ENCODE assay signal across 2 cellular contexts in the genomic region with DNA sequence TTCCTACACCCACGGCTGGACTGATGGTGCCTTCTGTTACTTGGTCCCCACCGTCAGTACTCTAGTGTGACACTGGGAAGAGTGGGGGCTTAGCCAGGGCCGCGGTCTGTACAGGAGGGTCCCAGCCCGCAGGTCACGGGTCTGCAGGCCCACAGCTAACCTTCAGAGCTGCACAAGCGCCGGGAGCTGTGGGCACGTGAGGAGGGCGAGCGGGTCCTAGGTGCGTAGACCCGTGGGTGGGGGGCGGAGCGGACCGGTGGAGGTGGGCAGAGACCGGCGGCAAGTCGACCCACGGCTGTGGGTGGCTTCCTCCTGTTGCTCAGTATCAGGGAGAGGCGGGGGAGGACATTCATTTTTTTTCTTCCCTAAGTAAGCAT.
TF ChIP-seq lines count a peak whose summit lies in the region.

No MANE protein-coding gene starts in this region.

TF ChIP-seq in SK-N-SH, 30 proteins besides CTCF, POLR2A, EP300 and RAD21 (continued from another document):
- TF ChIP-seq, protein P1, sequence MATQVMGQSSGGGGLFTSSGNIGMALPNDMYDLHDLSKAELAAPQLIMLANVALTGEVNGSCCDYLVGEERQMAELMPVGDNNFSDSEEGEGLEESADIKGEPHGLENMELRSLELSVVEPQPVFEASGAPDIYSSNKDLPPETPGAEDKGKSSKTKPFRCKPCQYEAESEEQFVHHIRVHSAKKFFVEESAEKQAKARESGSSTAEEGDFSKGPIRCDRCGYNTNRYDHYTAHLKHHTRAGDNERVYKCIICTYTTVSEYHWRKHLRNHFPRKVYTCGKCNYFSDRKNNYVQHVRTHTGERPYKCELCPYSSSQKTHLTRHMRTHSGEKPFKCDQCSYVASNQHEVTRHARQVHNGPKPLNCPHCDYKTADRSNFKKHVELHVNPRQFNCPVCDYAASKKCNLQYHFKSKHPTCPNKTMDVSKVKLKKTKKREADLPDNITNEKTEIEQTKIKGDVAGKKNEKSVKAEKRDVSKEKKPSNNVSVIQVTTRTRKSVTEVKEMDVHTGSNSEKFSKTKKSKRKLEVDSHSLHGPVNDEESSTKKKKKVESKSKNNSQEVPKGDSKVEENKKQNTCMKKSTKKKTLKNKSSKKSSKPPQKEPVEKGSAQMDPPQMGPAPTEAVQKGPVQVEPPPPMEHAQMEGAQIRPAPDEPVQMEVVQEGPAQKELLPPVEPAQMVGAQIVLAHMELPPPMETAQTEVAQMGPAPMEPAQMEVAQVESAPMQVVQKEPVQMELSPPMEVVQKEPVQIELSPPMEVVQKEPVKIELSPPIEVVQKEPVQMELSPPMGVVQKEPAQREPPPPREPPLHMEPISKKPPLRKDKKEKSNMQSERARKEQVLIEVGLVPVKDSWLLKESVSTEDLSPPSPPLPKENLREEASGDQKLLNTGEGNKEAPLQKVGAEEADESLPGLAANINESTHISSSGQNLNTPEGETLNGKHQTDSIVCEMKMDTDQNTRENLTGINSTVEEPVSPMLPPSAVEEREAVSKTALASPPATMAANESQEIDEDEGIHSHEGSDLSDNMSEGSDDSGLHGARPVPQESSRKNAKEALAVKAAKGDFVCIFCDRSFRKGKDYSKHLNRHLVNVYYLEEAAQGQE (IDR thresholded peaks at IDR 0.05; ENCODE audit: low read depth, low read length): no peak

TF ChIP-seq in SK-N-SH treated with all-trans-retinoic acid at 6 μM for 48 hours, 23 proteins besides CTCF, POLR2A, EP300 and RAD21 (continued from another document):
- TF ChIP-seq, protein P2, sequence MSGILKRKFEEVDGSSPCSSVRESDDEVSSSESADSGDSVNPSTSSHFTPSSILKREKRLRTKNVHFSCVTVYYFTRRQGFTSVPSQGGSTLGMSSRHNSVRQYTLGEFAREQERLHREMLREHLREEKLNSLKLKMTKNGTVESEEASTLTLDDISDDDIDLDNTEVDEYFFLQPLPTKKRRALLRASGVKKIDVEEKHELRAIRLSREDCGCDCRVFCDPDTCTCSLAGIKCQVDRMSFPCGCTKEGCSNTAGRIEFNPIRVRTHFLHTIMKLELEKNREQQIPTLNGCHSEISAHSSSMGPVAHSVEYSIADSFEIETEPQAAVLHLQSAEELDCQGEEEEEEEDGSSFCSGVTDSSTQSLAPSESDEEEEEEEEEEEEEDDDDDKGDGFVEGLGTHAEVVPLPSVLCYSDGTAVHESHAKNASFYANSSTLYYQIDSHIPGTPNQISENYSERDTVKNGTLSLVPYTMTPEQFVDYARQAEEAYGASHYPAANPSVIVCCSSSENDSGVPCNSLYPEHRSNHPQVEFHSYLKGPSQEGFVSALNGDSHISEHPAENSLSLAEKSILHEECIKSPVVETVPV (CRISPR knock-in tag; IDR thresholded peaks at IDR 0.05): no peak
- TF ChIP-seq, protein P3, sequence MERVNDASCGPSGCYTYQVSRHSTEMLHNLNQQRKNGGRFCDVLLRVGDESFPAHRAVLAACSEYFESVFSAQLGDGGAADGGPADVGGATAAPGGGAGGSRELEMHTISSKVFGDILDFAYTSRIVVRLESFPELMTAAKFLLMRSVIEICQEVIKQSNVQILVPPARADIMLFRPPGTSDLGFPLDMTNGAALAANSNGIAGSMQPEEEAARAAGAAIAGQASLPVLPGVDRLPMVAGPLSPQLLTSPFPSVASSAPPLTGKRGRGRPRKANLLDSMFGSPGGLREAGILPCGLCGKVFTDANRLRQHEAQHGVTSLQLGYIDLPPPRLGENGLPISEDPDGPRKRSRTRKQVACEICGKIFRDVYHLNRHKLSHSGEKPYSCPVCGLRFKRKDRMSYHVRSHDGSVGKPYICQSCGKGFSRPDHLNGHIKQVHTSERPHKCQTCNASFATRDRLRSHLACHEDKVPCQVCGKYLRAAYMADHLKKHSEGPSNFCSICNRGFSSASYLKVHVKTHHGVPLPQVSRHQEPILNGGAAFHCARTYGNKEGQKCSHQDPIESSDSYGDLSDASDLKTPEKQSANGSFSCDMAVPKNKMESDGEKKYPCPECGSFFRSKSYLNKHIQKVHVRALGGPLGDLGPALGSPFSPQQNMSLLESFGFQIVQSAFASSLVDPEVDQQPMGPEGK (CRISPR knock-in tag; IDR thresholded peaks at IDR 0.05; ENCODE audit: borderline replicate concordance): no peak
- TF ChIP-seq GLIS3 (CRISPR knock-in tag; IDR thresholded peaks at IDR 0.05): no peak
- TF ChIP-seq TCF4 (CRISPR knock-in tag; IDR thresholded peaks at IDR 0.05; ENCODE audit: borderline replicate concordance): no peak
- no peak for TF ChIP-seq OSR1 (CRISPR knock-in tag; IDR thresholded peaks at IDR 0.05)
- TF ChIP-seq SNAI2 (CRISPR knock-in tag; IDR thresholded peaks at IDR 0.05): no peak
- no peak for TF ChIP-seq ESRRG (CRISPR knock-in tag; IDR thresholded peaks at IDR 0.05)
- TF ChIP-seq ISL1 (CRISPR knock-in tag; IDR thresholded peaks at IDR 0.05): no peak
- TF ChIP-seq ZC3H10 (CRISPR knock-in tag; IDR thresholded peaks at IDR 0.05): no peak
- no peak for TF ChIP-seq CSDC2 (CRISPR knock-in tag; IDR thresholded peaks at IDR 0.05)
